In genomic region chr5:98929123-98929981, GRCh38 we compare ENCODE assay signal across 8 cellular contexts. TPM values are rescaled to one million over a fixed set of nuclear protein-coding genes. Genes with fewer than 3 reads are reported as not detected.
DNase-seq lines count a peak whose midpoint lies in the region; ATAC-seq and TF ChIP-seq lines count a peak whose summit lies in the region.

No MANE protein-coding gene starts in this region.

- H3K4me1 ChIP-seq in colonic mucosa = no peaks in the 10 kb centered on the region

- peaks cover 3% of the 10 kb centered on the region for H3K36me3 ChIP-seq in colonic mucosa

- no peaks in the 10 kb centered on the region for H3K9me3 ChIP-seq in colonic mucosa

- no peaks in the 10 kb centered on the region for H3K27me3 ChIP-seq in colonic mucosa
- H3K27me3 ChIP-seq in layer of hippocampus (ENCODE audit: control insufficient read depth, insufficient read depth, low read length) = no peaks in the 10 kb centered on the region

- ATAC-seq in GM19043 (IDR thresholded peaks at IDR 0.05; ENCODE audit: low read depth, unreplicated experiment) (peak; percentile 47), HG03354 (IDR thresholded peaks at IDR 0.05; ENCODE audit: poor library complexity, severe bottlenecking, unreplicated experiment) (peak; percentile 76)

- no peak for TF ChIP-seq CTCF in colonic mucosa (IDR thresholded peaks at IDR 0.05)

- H3K27ac ChIP-seq in colonic mucosa (peak overlapping the region; percentile 100), layer of hippocampus (ENCODE audit: low read depth, low read length) (peak overlapping the region; percentile 99)

- peak overlapping the region; percentile 78 for H3K4me3 ChIP-seq in colonic mucosa

- H3K9ac ChIP-seq in colonic mucosa (ENCODE audit: low read depth in 2 of 2, low read length in 2 of 2) = peak overlapping the region; percentile 99 to 100

- peak; percentile 92 for DNase-seq in Ammon's horn (ENCODE audit: low spot score)
- peak; percentile 61 for DNase-seq in NCI-H510A (lab: John Stamatoyannopoulos, UW)
- DNase-seq in activated CD4-positive, alpha-beta T cell treated with anti-CD3 and anti-CD28 coated beads for 48 hours = peak; percentile 96
- DNase-seq in colonic mucosa = peak; percentile 94
- peak; percentile 74 to 88 (median 84) for DNase-seq in stimulated activated CD4-positive, alpha-beta T cell treated with anti-CD3 and anti-CD28 coated beads, Interleukin-1b, Interleukin-23, amount 100 ng/mL, for 24 hours (ENCODE audit: low read depth in 4 of 4, low spot score in 1 of 4)

- intact Hi-C loops in colonic mucosa (cut with DNase I) = no loop called here

RNA-seq across cellular contexts. Expression of gene CHD1, which starts 0.5 kb away (rescaled TPM):
- 10 to 100 TPM; 29.1 to 47.3 TPM for total RNA-seq in colonic mucosa

Comparison
In these comparisons a context has a peak if more than half of its experiments do, and no peak if none do; other contexts are left out.
1. Peak in every context shown above with its lines: DNase-seq, ATAC-seq, H3K4me3 ChIP-seq and H3K27ac ChIP-seq.